Comparison of ENCODE assay signal across 9 cellular contexts in the genomic region with DNA sequence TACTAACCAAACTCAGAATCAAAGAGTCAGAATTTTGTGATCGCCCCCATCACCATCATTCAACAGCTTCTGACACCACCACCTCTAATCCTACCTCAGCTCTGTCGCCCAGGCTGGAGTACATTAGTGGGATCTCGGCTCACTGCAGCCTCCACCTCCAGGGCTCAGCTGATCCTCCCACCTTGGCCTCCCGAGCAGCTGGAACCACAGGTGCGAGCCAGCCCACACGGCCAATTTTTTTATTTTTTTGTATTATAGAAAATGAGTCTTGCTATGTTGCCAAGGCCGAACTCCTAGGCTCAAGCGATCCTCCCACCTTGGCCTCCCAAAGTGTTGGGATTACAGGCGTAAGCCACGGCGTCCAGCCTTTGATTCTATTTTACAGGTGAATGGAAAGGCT.
A peak's percentile ranks its signal among the peaks of the same experiment; 100 is the strongest.
DNase-seq lines count a peak whose midpoint lies in the region; ATAC-seq and TF ChIP-seq lines count a peak whose summit lies in the region.
"Had no signal": no experiment of that assay in that cellular context is flagged by ENCODE, and none has a peak within 500 bp of the region (broad histone marks: within the 10 kb centered on the region; RNA-seq: fewer than 3 reads in every experiment).

No MANE protein-coding gene starts in this region.

- peaks cover 14% of the 10 kb centered on the region for H3K36me3 Mint-ChIP-seq in WTC11
- peaks cover 5% of the 10 kb centered on the region for H3K36me3 Mint-ChIP-seq in glutamatergic neuron (ENCODE audit: unreplicated experiment)

- H2AFZ ChIP-seq in hepatocyte = peak overlapping the region; percentile 91

- POLR2A ChIA-PET in WTC11 (lab: Charles Lee) = no interaction called here

- H3K9me3 ChIP-seq in DOHH2 (ENCODE audit: control insufficient read depth, insufficient read depth, low read length) = no peaks in the 10 kb centered on the region
- no peaks in the 10 kb centered on the region for H3K9me3 ChIP-seq in hepatocyte (ENCODE audit: low read depth)

- no peak for DNase-seq in WTC11 (ENCODE audit: low spot score)
- no peak for DNase-seq in hepatocyte (ENCODE audit: low spot score)
- DNase-seq in skeletal muscle cell (ENCODE audit: low read depth) = no peak
- DNase-seq in glutamatergic neuron = no peak
- DNase-seq in NK-92 (lab: John Stamatoyannopoulos, UW; ENCODE audit: unreplicated experiment) = no peak
- DNase-seq in dedifferentiated amniotic fluid mesenchymal stem cell (ENCODE audit: extremely low spot score) = no peak
- DNase-seq: NCI-H1048 had no signal

- H3K79me2 ChIP-seq in DOHH2 (ENCODE audit: control insufficient read depth, low read length) (no peaks in the 10 kb centered on the region), hepatocyte (no peaks in the 10 kb centered on the region)

- H4K20me1 ChIP-seq in DOHH2 (ENCODE audit: control insufficient read depth, insufficient read depth, low read depth, low read length) = no peaks in the 10 kb centered on the region
- H4K20me1 ChIP-seq in hepatocyte (ENCODE audit: insufficient read depth, poor library complexity, severe bottlenecking) = no peaks in the 10 kb centered on the region

- H3K4me2 ChIP-seq in DOHH2 (ENCODE audit: low read length) (peak overlapping the region; percentile 43), hepatocyte (peak overlapping the region; percentile 88)

- H3K9me3 Mint-ChIP-seq in WTC11 (peaks cover 16% of the 10 kb centered on the region), glutamatergic neuron (ENCODE audit: unreplicated experiment) (peaks cover 11% of the 10 kb centered on the region)

- H3K27me3 Mint-ChIP-seq in WTC11 (ENCODE audit: low read depth) (peaks cover 78% of the 10 kb centered on the region), glutamatergic neuron (ENCODE audit: unreplicated experiment) (peaks cover 7% of the 10 kb centered on the region)

- H3K27ac Mint-ChIP-seq in WTC11 (no peak overlapping the region), glutamatergic neuron (ENCODE audit: unreplicated experiment) (no peak overlapping the region)

- no peak overlapping the region for H3K27ac ChIP-seq in DOHH2 (ENCODE audit: low read depth, low read length)
- H3K27ac ChIP-seq in hepatocyte = no peak overlapping the region

- TF ChIP-seq CTCF in DOHH2 (IDR thresholded peaks at IDR 0.05; ENCODE audit: low read depth, low read length, poor library complexity, severe bottlenecking) (no peak), WTC11 (IDR thresholded peaks at IDR 0.05) (no peak), hepatocyte (IDR thresholded peaks at IDR 0.05; ENCODE audit: poor library complexity) (no peak), glutamatergic neuron (IDR thresholded peaks at IDR 0.05; ENCODE audit: partially characterized antibody, unreplicated experiment) (no peak)

- H3K4me3 ChIP-seq in DOHH2 (ENCODE audit: low read length) = peak overlapping the region; percentile 46
- peak overlapping the region; percentile 36 for H3K4me3 ChIP-seq in hepatocyte
- peak overlapping the region; percentile 45 for H3K4me3 ChIP-seq in skeletal muscle cell (ENCODE audit: low read depth, low read length)

- H3K4me1 ChIP-seq in DOHH2 (ENCODE audit: control insufficient read depth, low read length) = peaks cover 4% of the 10 kb centered on the region; the same call in 1 of the 2 replicates
- no peaks in the 10 kb centered on the region for H3K4me1 ChIP-seq in hepatocyte (ENCODE audit: insufficient read depth)

- no peaks in the 10 kb centered on the region for H3K9me2 ChIP-seq in DOHH2 (replicated peaks; ENCODE audit: control insufficient read depth, low read length)
- no peaks in the 10 kb centered on the region for H3K9me2 ChIP-seq in hepatocyte (replicated peaks; ENCODE audit: insufficient read depth)

- H3F3A ChIP-seq in DOHH2 (ENCODE audit: control insufficient read depth, insufficient read depth) = no peaks in the 10 kb centered on the region

- H3K4me3 Mint-ChIP-seq in WTC11 (peak overlapping the region; percentile 70), glutamatergic neuron (ENCODE audit: unreplicated experiment) (no peak overlapping the region)

- H3K27me3 ChIP-seq in DOHH2 (ENCODE audit: control insufficient read depth, low read length) = peaks cover 8% of the 10 kb centered on the region; the same call in 1 of the 2 replicates
- no peaks in the 10 kb centered on the region for H3K27me3 ChIP-seq in hepatocyte

- CTCF ChIA-PET in WTC11 (lab: Charles Lee) = no interaction called here

- ATAC-seq in WTC11 (no peak), HG02885 (IDR thresholded peaks at IDR 0.05; ENCODE audit: poor library complexity, unreplicated experiment) (no peak)

- H3K36me3 ChIP-seq in DOHH2 (ENCODE audit: control insufficient read depth, low read length) = no peaks in the 10 kb centered on the region
- no peaks in the 10 kb centered on the region for H3K36me3 ChIP-seq in hepatocyte (replicated peaks; ENCODE audit: insufficient read depth, low read depth)

- whole genome bisulfite sequencing in hepatocyte (ENCODE audit: low lambda C conversion rate, missing lambda C conversion rate) = 90% methylated on average over 11 of the region's 11 CpGs

- H3K4me1 Mint-ChIP-seq in WTC11 (peaks cover 15% of the 10 kb centered on the region), glutamatergic neuron (ENCODE audit: low read depth, unreplicated experiment) (peaks cover 10% of the 10 kb centered on the region)

TF ChIP-seq in WTC11, 78 proteins besides CTCF, POLR2A, EP300 and RAD21:
- 0 out of 2 replicates have a peak, but pooled peaks have one; percentile 63 for TF ChIP-seq GTF2I (CRISPR knock-in tag; conservative IDR thresholded peaks at IDR 0.05)
- TF ChIP-seq NR1H2 (CRISPR knock-in tag; IDR thresholded peaks at IDR 0.05) = no peak
